2 cellular contexts compared by ENCODE assay signal in genomic region chr9:12740845-12741244, GRCh38.
A peak's percentile ranks its signal among the peaks of the same experiment; 100 is the strongest.
TF ChIP-seq lines count a peak whose summit lies in the region.

No MANE protein-coding gene starts in this region.

TF ChIP-seq in HCT116, 20 proteins besides CTCF, POLR2A, EP300 and RAD21:
- TF ChIP-seq SIN3A (IDR thresholded peaks at IDR 0.05; ENCODE audit: low read depth) (no peak), EGR1 (IDR thresholded peaks at IDR 0.05; ENCODE audit: low read depth) (peak; percentile 80)

TF ChIP-seq in HEK293T, 16 proteins besides CTCF, POLR2A, EP300 and RAD21:
- no peak for TF ChIP-seq SP1 (IDR thresholded peaks at IDR 0.05)
- TF ChIP-seq, protein P1, sequence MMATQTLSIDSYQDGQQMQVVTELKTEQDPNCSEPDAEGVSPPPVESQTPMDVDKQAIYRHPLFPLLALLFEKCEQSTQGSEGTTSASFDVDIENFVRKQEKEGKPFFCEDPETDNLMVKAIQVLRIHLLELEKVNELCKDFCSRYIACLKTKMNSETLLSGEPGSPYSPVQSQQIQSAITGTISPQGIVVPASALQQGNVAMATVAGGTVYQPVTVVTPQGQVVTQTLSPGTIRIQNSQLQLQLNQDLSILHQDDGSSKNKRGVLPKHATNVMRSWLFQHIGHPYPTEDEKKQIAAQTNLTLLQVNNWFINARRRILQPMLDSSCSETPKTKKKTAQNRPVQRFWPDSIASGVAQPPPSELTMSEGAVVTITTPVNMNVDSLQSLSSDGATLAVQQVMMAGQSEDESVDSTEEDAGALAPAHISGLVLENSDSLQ (IDR thresholded peaks at IDR 0.05), result no peak
- no peak for TF ChIP-seq FOXA1 (IDR thresholded peaks at IDR 0.05)
- TF ChIP-seq SUZ12 (IDR thresholded peaks at IDR 0.05), result no peak
- no peak for TF ChIP-seq ARNT (IDR thresholded peaks at IDR 0.05)
- TF ChIP-seq BHLHE40 (IDR thresholded peaks at IDR 0.05; ENCODE audit: borderline replicate concordance), result no peak
- TF ChIP-seq TARDBP (IDR thresholded peaks at IDR 0.05), result no peak
- TF ChIP-seq HDGF (IDR thresholded peaks at IDR 0.05; ENCODE audit: borderline replicate concordance), result no peak
- TF ChIP-seq CTBP1 (IDR thresholded peaks at IDR 0.05; ENCODE audit: borderline replicate concordance), result no peak
- no peak for TF ChIP-seq ELF4 (IDR thresholded peaks at IDR 0.05)
- TF ChIP-seq FOXK2 (IDR thresholded peaks at IDR 0.05), result no peak
- no peak for TF ChIP-seq L3MBTL2 (conservative IDR thresholded peaks at IDR 0.05)
- TF ChIP-seq ZNF384 (IDR thresholded peaks at IDR 0.05), result no peak
- no peak for TF ChIP-seq NFRKB (IDR thresholded peaks at IDR 0.05)
- no peak for TF ChIP-seq FOXM1 (IDR thresholded peaks at IDR 0.05; ENCODE audit: borderline replicate concordance)
- no peak for TF ChIP-seq LEF1 (IDR thresholded peaks at IDR 0.05; ENCODE audit: borderline replicate concordance)
